In genomic region chr1:12342261-12343003, GRCh38 we compare ENCODE assay signal across 12 cellular contexts.
DNase-seq lines count a peak whose midpoint lies in the region; ATAC-seq and TF ChIP-seq lines count a peak whose summit lies in the region.
"Had no signal": no experiment of that assay in that cellular context is flagged by ENCODE, and none has a peak within 500 bp of the region (broad histone marks: within the 10 kb centered on the region; RNA-seq: fewer than 3 reads in every experiment).

No MANE protein-coding gene starts in this region.

- 43 to 50% methylated on average over 10 of the region's 10 CpGs for WGBS in heart right ventricle, 2 donors

- intact Hi-C loops in heart right ventricle (cut with DNase I): loop anchor here in 2 of 10 donors (5.0 to 10.0 kb wide), 2 partner anchors 272 to 275 kb away; partner anchors contain the start of gene DHRS3 (in 2 of the 2)

- in situ Hi-C loops in SK-MEL-5 (cut with HindIII; ENCODE audit: low pct_unique_long_range_greater_than_20kb, low sequenced_read_pairs): no loop called here
- in situ Hi-C loops in KBM-7 (cut with MboI; ENCODE audit: low pct_unique_long_range_greater_than_20kb, low sequenced_read_pairs): no loop called here

- no peak for TF ChIP-seq CTCF in BE2C (IDR thresholded peaks at IDR 0.05; ENCODE audit: low read depth, low read length)
- TF ChIP-seq CTCF in heart right ventricle (IDR thresholded peaks at IDR 0.05): no peak
- TF ChIP-seq CTCF in neural crest cell (conservative IDR thresholded peaks at IDR 0.05): no peak

- peak overlapping the region; percentile 52 for H3K27ac Mint-ChIP-seq in neural crest cell (ENCODE audit: unreplicated experiment)

- H3K27ac ChIP-seq in heart right ventricle: peak overlapping the region; percentile 3 to 86 (median 74)

- peaks cover 11% of the 10 kb centered on the region for H3K4me1 ChIP-seq in BE2C
- peaks cover 2 to 100% (median 89%) of the 10 kb centered on the region in 9 donors for H3K4me1 ChIP-seq in heart right ventricle

- no peak overlapping the region for H3K4me3 ChIP-seq in BE2C (ENCODE audit: low read depth, low read length)
- H3K4me3 ChIP-seq in heart right ventricle: peak overlapping the region in 8 of 10 donors; percentile 18 to 44 (median 36)
- H3K4me3 ChIP-seq: MG63 had no signal

- H3K27me3 Mint-ChIP-seq in neural crest cell (ENCODE audit: low read depth): no peaks in the 10 kb centered on the region

- no peaks in the 10 kb centered on the region for H3K9me3 Mint-ChIP-seq in neural crest cell

- H3K4me1 Mint-ChIP-seq in neural crest cell: peaks cover 28% of the 10 kb centered on the region

- peaks cover 26% of the 10 kb centered on the region for H3K36me3 Mint-ChIP-seq in neural crest cell (ENCODE audit: low read depth)

- H3K36me3 ChIP-seq in BE2C (0 out of 2 replicates have a peak, but pooled peaks cover 4% of the 10 kb centered on the region), heart right ventricle (peaks cover 0 to 59% (median 4%) of the 10 kb centered on the region in 9 donors)

- DNase-seq in BE2C (peak; percentile 5), SK-MEL-5 (ENCODE audit: low read depth, low spot score) (peak; percentile 1), heart right ventricle (peak in 1 of 2 donors; percentile 36), neural crest cell (ENCODE audit: low read depth, low spot score) (no peak), KBM-7 (no peak), NOMO-1 (lab: John Stamatoyannopoulos, UW; ENCODE audit: unreplicated experiment in 2 of 2) (no peak)
- DNase-seq: cortex of kidney, DND-41, GOT3, MG63 had no signal

- ATAC-seq in heart right ventricle: peak in 7 of 8 donors; percentile 35 to 75 (median 57)
- no peak for ATAC-seq in GM21717 (IDR thresholded peaks at IDR 0.05; ENCODE audit: unreplicated experiment)
- ATAC-seq in GM18861 (IDR thresholded peaks at IDR 0.05; ENCODE audit: unreplicated experiment): no peak

- H3K4me3 Mint-ChIP-seq in neural crest cell: no peak overlapping the region

- no peaks in the 10 kb centered on the region for H3K9me3 ChIP-seq in BE2C
- H3K9me3 ChIP-seq in heart right ventricle: no peaks in the 10 kb centered on the region
- H3K9me3 ChIP-seq: MG63 had no signal

- H3K27me3 ChIP-seq in BE2C (no peaks in the 10 kb centered on the region), heart right ventricle (no peaks in the 10 kb centered on the region)
- H3K27me3 ChIP-seq: MG63 had no signal

Comparison
In these comparisons a context has a peak if more than half of its experiments do, and no peak if none do; other contexts are left out.
1. DNase-seq: peak in BE2C (single experiment) and SK-MEL-5 (single experiment); none in neural crest cell (single experiment), KBM-7 (single experiment) and NOMO-1 (0 of 2).
2. ATAC-seq: peak in heart right ventricle (7 of 8); none in GM21717 (single experiment) and GM18861 (single experiment).